24 cellular contexts compared by ENCODE assay signal in genomic region chr22:39832627-39833074, GRCh38.
DNase-seq lines count a peak whose midpoint lies in the region; ATAC-seq, FAIRE-seq and TF ChIP-seq lines count a peak whose summit lies in the region.
"Had no signal": no experiment of that assay in that cellular context is flagged by ENCODE, and none has a peak within 500 bp of the region (broad histone marks: within the 10 kb centered on the region; RNA-seq: fewer than 3 reads in every experiment).

No MANE protein-coding gene starts in this region.

- H3K4me1 ChIP-seq in kidney (ENCODE audit: control insufficient read depth in 1 of 2, insufficient read depth in 1 of 2, low read depth in 1 of 2, low read length in 2 of 2) = no peaks in the 10 kb centered on the region
- H3K4me1 ChIP-seq in colonic mucosa = no peaks in the 10 kb centered on the region
- H3K4me1 ChIP-seq: esophagus squamous epithelium had no signal

- H3K27me3 ChIP-seq in colonic mucosa = peaks cover 9% of the 10 kb centered on the region
- H3K27me3 ChIP-seq: ovary had no signal

- H3K9me3 Mint-ChIP-seq in stimulated activated naive CD8-positive, alpha-beta T cell treated with anti-CD3 and anti-CD28 coated beads, Interleukin-15, Interleukin-2, amounts not matched to agents 100 ng/mL and 50 ng/mL, for 24 hours = no peaks in the 10 kb centered on the region
- peaks cover 0 to 2% (median 0%) of the 10 kb centered on the region in 3 donors for H3K9me3 Mint-ChIP-seq in T-cell
- H3K9me3 Mint-ChIP-seq in activated CD8-positive, alpha-beta memory T cell treated with anti-CD3 and anti-CD28 coated beads, Interleukin-2, amount 10 ng/mL, durations not matched to agents 7 days and 5 days (ENCODE audit: low read depth) = no peaks in the 10 kb centered on the region
- H3K9me3 Mint-ChIP-seq: activated T-helper 17 cell treated with anti-CD3 and anti-CD28 coated beads, Interleukin-2, amount 50 U/mL, for 72 hours; CD4-positive, CD25-positive, alpha-beta regulatory T cell; endodermal cell; natural killer cell treated with Interleukin-12 subunit alpha and Interleukin-12 subunit beta and Interleukin-15 and Interleukin-18, amount 100 ng/mL, for 72 hours had no signal

- POLR2A ChIA-PET in T-cell (lab: Charles Lee) = interaction anchor here in 1 of 2 donors (0.6 kb wide), 1 partner anchor 76 kb away, joined by 3 read pairs; no protein-coding TSS in a partner anchor

- H3K27ac ChIP-seq in kidney (ENCODE audit: low read depth in 2 of 2, low read length in 2 of 2) (no peak overlapping the region), colonic mucosa (no peak overlapping the region)
- H3K27ac ChIP-seq: esophagus squamous epithelium, ovary, thoracic aorta had no signal

- FAIRE-seq in kidney (lab: Jason Lieb, UNC) = no peak
- FAIRE-seq: bronchial epithelial cell, small intestine had no signal

- peak overlapping the region; percentile 33 for H3K4me3 Mint-ChIP-seq in stimulated activated naive CD8-positive, alpha-beta T cell treated with anti-CD3 and anti-CD28 coated beads, Interleukin-15, Interleukin-2, amounts not matched to agents 100 ng/mL and 50 ng/mL, for 24 hours
- peak overlapping the region in 1 of 3 donors; percentile 64 for H3K4me3 Mint-ChIP-seq in T-cell
- no peak overlapping the region for H3K4me3 Mint-ChIP-seq in activated CD8-positive, alpha-beta memory T cell treated with anti-CD3 and anti-CD28 coated beads, Interleukin-2, amount 10 ng/mL, durations not matched to agents 7 days and 5 days
- H3K4me3 Mint-ChIP-seq: activated T-helper 17 cell treated with anti-CD3 and anti-CD28 coated beads, Interleukin-2, amount 50 U/mL, for 72 hours; CD4-positive, CD25-positive, alpha-beta regulatory T cell; endodermal cell; natural killer cell treated with Interleukin-12 subunit alpha and Interleukin-12 subunit beta and Interleukin-15 and Interleukin-18, amount 100 ng/mL, for 72 hours had no signal

- H3K36me3 Mint-ChIP-seq in stimulated activated naive CD8-positive, alpha-beta T cell treated with anti-CD3 and anti-CD28 coated beads, Interleukin-15, Interleukin-2, amounts not matched to agents 100 ng/mL and 50 ng/mL, for 24 hours (ENCODE audit: low read depth) = no peaks in the 10 kb centered on the region
- H3K36me3 Mint-ChIP-seq in T-cell = peaks cover 3% of the 10 kb centered on the region
- no peaks in the 10 kb centered on the region for H3K36me3 Mint-ChIP-seq in activated CD8-positive, alpha-beta memory T cell treated with anti-CD3 and anti-CD28 coated beads, Interleukin-2, amount 10 ng/mL, durations not matched to agents 7 days and 5 days
- H3K36me3 Mint-ChIP-seq: CD4-positive, CD25-positive, alpha-beta regulatory T cell; natural killer cell treated with Interleukin-12 subunit alpha and Interleukin-12 subunit beta and Interleukin-15 and Interleukin-18, amount 100 ng/mL, for 72 hours had no signal

- no peak for TF ChIP-seq CTCF in kidney (IDR thresholded peaks at IDR 0.05; ENCODE audit: borderline replicate concordance, extremely low read depth, insufficient read depth)
- no peak for TF ChIP-seq CTCF in colonic mucosa (IDR thresholded peaks at IDR 0.05)

- peak overlapping the region; percentile 13 for H3K27ac Mint-ChIP-seq in stimulated activated naive CD8-positive, alpha-beta T cell treated with anti-CD3 and anti-CD28 coated beads, Interleukin-15, Interleukin-2, amounts not matched to agents 100 ng/mL and 50 ng/mL, for 24 hours
- no peak overlapping the region for H3K27ac Mint-ChIP-seq in T-cell
- no peak overlapping the region for H3K27ac Mint-ChIP-seq in activated CD8-positive, alpha-beta memory T cell treated with anti-CD3 and anti-CD28 coated beads, Interleukin-2, amount 10 ng/mL, durations not matched to agents 7 days and 5 days
- H3K27ac Mint-ChIP-seq: activated T-helper 17 cell treated with anti-CD3 and anti-CD28 coated beads, Interleukin-2, amount 50 U/mL, for 72 hours; endodermal cell; natural killer cell treated with Interleukin-12 subunit alpha and Interleukin-12 subunit beta and Interleukin-15 and Interleukin-18, amount 100 ng/mL, for 72 hours had no signal

- no peak overlapping the region for H3K9ac ChIP-seq in kidney (ENCODE audit: low read length in 2 of 2)
- H3K9ac ChIP-seq in colonic mucosa (ENCODE audit: low read depth in 2 of 2, low read length in 2 of 2) = no peak overlapping the region

- H3K27me3 Mint-ChIP-seq in stimulated activated naive CD8-positive, alpha-beta T cell treated with anti-CD3 and anti-CD28 coated beads, Interleukin-15, Interleukin-2, amounts not matched to agents 100 ng/mL and 50 ng/mL, for 24 hours = peaks cover 5% of the 10 kb centered on the region
- H3K27me3 Mint-ChIP-seq in T-cell = peaks cover 0 to 7% of the 10 kb centered on the region in 2 donors
- peaks cover 44% of the 10 kb centered on the region for H3K27me3 Mint-ChIP-seq in activated CD8-positive, alpha-beta memory T cell treated with anti-CD3 and anti-CD28 coated beads, Interleukin-2, amount 10 ng/mL, durations not matched to agents 7 days and 5 days

- no peak for DNase-seq in stimulated activated naive CD8-positive, alpha-beta T cell treated with anti-CD3 and anti-CD28 coated beads, Interleukin-15, Interleukin-2, amounts not matched to agents 100 U/mL and 50 U/mL, for 24 hours
- DNase-seq in T-cell (peak in 2 of 34 experiments; percentile 0 to 3), kidney (peak; percentile 26), colonic mucosa (no peak)
- no peak for DNase-seq in activated CD8-positive, alpha-beta memory T cell treated with anti-CD3 and anti-CD28 coated beads, Interleukin-2, amount 10 ng/mL, durations not matched to agents 7 days and 5 days
- DNase-seq: CD4-positive, CD25-positive, alpha-beta regulatory T cell; DMS153; endodermal cell; esophagus squamous epithelium; NCI-H146; NCI-H524; ovary; retina; SHP77; small intestine; stimulated activated CD4-positive, alpha-beta T cell treated with anti-CD3 and anti-CD28 coated beads, Interleukin-2, amount 100 ng/mL, for 24 hours; SW 1271 had no signal

- CTCF ChIA-PET in T-cell (lab: Charles Lee) = interaction anchor here in 1 of 2 donors (0.6 to 0.7 kb wide), 2 partner anchors 60 to 365 kb away, joined by 3 read pairs; no protein-coding TSS in a partner anchor
- CTCF ChIA-PET in activated CD8-positive, alpha-beta memory T cell treated with anti-CD3 and anti-CD28 coated beads, Interleukin-2, amount 10 ng/mL, durations not matched to agents 7 days and 5 days (lab: Charles Lee) = interaction anchor here (2.2 kb wide), 1 partner anchor 192 kb away, joined by 5 read pairs; no protein-coding TSS in a partner anchor

- H3K4me3 ChIP-seq in kidney (ENCODE audit: low read length in 2 of 2) (no peak overlapping the region), colonic mucosa (no peak overlapping the region)
- H3K4me3 ChIP-seq: esophagus squamous epithelium, ovary, thoracic aorta had no signal

- H3K4me1 Mint-ChIP-seq in stimulated activated naive CD8-positive, alpha-beta T cell treated with anti-CD3 and anti-CD28 coated beads, Interleukin-15, Interleukin-2, amounts not matched to agents 100 ng/mL and 50 ng/mL, for 24 hours (ENCODE audit: low read depth) = peaks cover 8% of the 10 kb centered on the region
- H3K4me1 Mint-ChIP-seq in T-cell = peaks cover 11 to 24% (median 14%) of the 10 kb centered on the region in 3 donors
- peaks cover 6% of the 10 kb centered on the region for H3K4me1 Mint-ChIP-seq in activated CD8-positive, alpha-beta memory T cell treated with anti-CD3 and anti-CD28 coated beads, Interleukin-2, amount 10 ng/mL, durations not matched to agents 7 days and 5 days
- H3K4me1 Mint-ChIP-seq: activated T-helper 17 cell treated with anti-CD3 and anti-CD28 coated beads, Interleukin-2, amount 50 U/mL, for 72 hours; endodermal cell had no signal

- intact Hi-C loops in kidney (cut with DNase I) (no loop called here), colonic mucosa (cut with DNase I) (no loop called here)

- ATAC-seq in stimulated activated naive CD8-positive, alpha-beta T cell treated with anti-CD3 and anti-CD28 coated beads, Interleukin-15, Interleukin-2, amounts not matched to agents 100 U/mL and 50 U/mL, for 24 hours = no peak
- ATAC-seq in T-cell (replicated peaks in 1 of 4) = peak in 3 of 4 experiments; percentile 24 to 38 (median 29)
- no peak for ATAC-seq in activated CD8-positive, alpha-beta memory T cell treated with anti-CD3 and anti-CD28 coated beads, Interleukin-2, amount 10 ng/mL, durations not matched to agents 7 days and 5 days
- no peak for ATAC-seq in HG02678 (IDR thresholded peaks at IDR 0.05; ENCODE audit: unreplicated experiment)
- ATAC-seq: activated T-helper 17 cell treated with anti-CD3 and anti-CD28 coated beads, Interleukin-2, amount 50 U/mL, for 72 hours; left lobe of liver; natural killer cell treated with Interleukin-12 subunit alpha and Interleukin-12 subunit beta and Interleukin-15 and Interleukin-18, amount 100 ng/mL, for 72 hours had no signal

- H3K36me3 ChIP-seq in kidney (ENCODE audit: control insufficient read depth in 1 of 2, insufficient read depth in 2 of 2, low read length in 2 of 2) (no peaks in the 10 kb centered on the region), colonic mucosa (no peaks in the 10 kb centered on the region)
- H3K36me3 ChIP-seq: esophagus squamous epithelium, ovary, thoracic aorta had no signal

- H3K9me3 ChIP-seq in kidney (ENCODE audit: control insufficient read depth in 1 of 2, low read length in 2 of 2) (no peaks in the 10 kb centered on the region), colonic mucosa (no peaks in the 10 kb centered on the region)
- H3K9me3 ChIP-seq: esophagus squamous epithelium, ovary, thoracic aorta had no signal

Comparison
In these comparisons a context has a peak if more than half of its experiments do, and no peak if none do; other contexts are left out.
1. ATAC-seq: peak in T-cell (3 of 4); none in stimulated activated naive CD8-positive, alpha-beta T cell treated with anti-CD3 and anti-CD28 coated beads, Interleukin-15, Interleukin-2, amounts not matched to agents 100 U/mL and 50 U/mL, for 24 hours (single experiment), activated CD8-positive, alpha-beta memory T cell treated with anti-CD3 and anti-CD28 coated beads, Interleukin-2, amount 10 ng/mL, durations not matched to agents 7 days and 5 days (single experiment) and HG02678 (single experiment).